In the genomic region with DNA sequence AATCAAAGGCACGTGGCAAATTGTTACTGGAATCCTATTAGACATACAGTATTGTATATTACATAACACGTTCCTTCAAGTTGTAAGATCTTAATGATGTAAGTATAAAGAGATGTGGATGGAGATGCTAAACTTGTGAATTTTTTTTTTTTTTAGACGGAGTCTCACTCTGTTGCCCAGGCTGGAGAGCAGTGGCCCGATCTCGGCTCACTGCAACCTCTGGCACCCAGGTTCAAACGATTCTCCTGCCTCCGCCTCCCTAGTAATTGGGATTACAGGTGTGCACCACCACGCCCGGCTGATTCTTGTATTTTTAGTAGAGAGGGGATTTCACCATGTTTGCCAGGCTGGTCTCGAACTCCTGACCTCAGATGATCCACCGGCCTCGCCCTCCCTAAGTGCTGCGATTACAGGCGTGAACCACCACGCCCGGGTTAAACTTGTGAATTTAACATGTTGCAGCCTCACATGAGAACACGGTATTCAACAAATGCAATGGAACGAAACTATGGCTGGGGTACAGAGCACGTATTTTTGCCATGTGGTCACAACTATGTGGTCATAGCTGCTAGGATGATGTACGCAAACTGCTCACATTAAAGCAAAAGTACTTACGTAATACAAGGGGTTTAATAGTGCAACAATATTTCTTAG, we compare ENCODE assay signal across 8 cellular contexts. TPM values are rescaled to one million over a fixed set of nuclear protein-coding genes. Genes with fewer than 3 reads are reported as not detected.
DNase-seq lines count a peak whose midpoint lies in the region; ATAC-seq and TF ChIP-seq lines count a peak whose summit lies in the region.

No MANE protein-coding gene starts in this region.

- no peak for TF ChIP-seq CTCF in AG10803 (conservative IDR thresholded peaks at IDR 0.05; ENCODE audit: low read length)
- TF ChIP-seq CTCF in activated B cell treated with CpG ODN at 0.5 μM for 24 hours (IDR thresholded peaks at IDR 0.05), result no peak
- no peak for TF ChIP-seq CTCF in coronary artery (IDR thresholded peaks at IDR 0.05)
- no peak for TF ChIP-seq CTCF in mucosa of descending colon (IDR thresholded peaks at IDR 0.05)
- TF ChIP-seq CTCF in tibial artery (IDR thresholded peaks at IDR 0.05), result no peak

- H3K27ac ChIP-seq in coronary artery, result peak overlapping the region; percentile 82 to 93
- H3K27ac ChIP-seq in tibial artery, result peak overlapping the region; percentile 86 to 95

- intact Hi-C loops in activated B cell treated with CpG ODN at 0.5 μM for 24 hours (cut with micrococcal nuclease), result loop anchor here (1.0 kb wide), 1 partner anchor 223 kb away; a partner anchor contains a TSS
- intact Hi-C loops in mucosa of descending colon (cut with DNase I, micrococcal nuclease), result no loop called here
- intact Hi-C loops in tibial artery (cut with DNase I; ENCODE audit: low total_unique reads), result no loop called here

- no peaks in the 10 kb centered on the region for H3K9me3 Mint-ChIP-seq in activated B cell treated with CpG ODN at 0.5 μM for 24 hours

- peak; percentile 54 for DNase-seq in AG10803 (ENCODE audit: low read depth)
- peak; percentile 23 for DNase-seq in activated B cell treated with CpG ODN at 0.5 μM for 24 hours
- no peak for DNase-seq in coronary artery (ENCODE audit: low spot score)
- DNase-seq in mucosa of descending colon, result peak; percentile 37 to 51 (median 38)
- DNase-seq in tibial artery, result peak in 1 of 2 donors; percentile 22
- no peak for DNase-seq in effector CD8-positive, alpha-beta T cell (lab: John Stamatoyannopoulos, UW)

- peak overlapping the region; percentile 95 for H3K4me3 Mint-ChIP-seq in activated B cell treated with CpG ODN at 0.5 μM for 24 hours

- CTCF ChIA-PET in activated B cell treated with CpG ODN at 0.5 μM for 24 hours (lab: Charles Lee), result no interaction called here

- H3K9me3 ChIP-seq in mucosa of descending colon, result no peaks in the 10 kb centered on the region
- no peaks in the 10 kb centered on the region for H3K9me3 ChIP-seq in tibial artery

- peaks cover 37% of the 10 kb centered on the region for H3K4me1 Mint-ChIP-seq in activated B cell treated with CpG ODN at 0.5 μM for 24 hours

- H3K27ac Mint-ChIP-seq in activated B cell treated with CpG ODN at 0.5 μM for 24 hours, result peak overlapping the region; percentile 100

- POLR2A ChIA-PET in activated B cell treated with CpG ODN at 0.5 μM for 24 hours (lab: Charles Lee), result interaction anchor here (0.5 to 1.9 kb wide), 12 partner anchors 9 to 1221 kb away, joined by 3 to 12 read pairs (median 4); a partner anchor contains a TSS

- H3K4me1 ChIP-seq in mucosa of descending colon (ENCODE audit: low read depth) (peaks cover 19% of the 10 kb centered on the region), tibial artery (peaks cover 0 to 33% (median 24%) of the 10 kb centered on the region in 4 donors)

- H3K36me3 ChIP-seq in mucosa of descending colon (ENCODE audit: low read depth) (no peaks in the 10 kb centered on the region), tibial artery (peaks cover 0 to 10% (median 7%) of the 10 kb centered on the region in 3 donors)

- H3K4me3 ChIP-seq in AG10803 (ENCODE audit: low read length) (peak overlapping the region; percentile 99), coronary artery (peak overlapping the region; percentile 94), mucosa of descending colon (no peak overlapping the region), tibial artery (peak overlapping the region; percentile 92 to 97)

- ATAC-seq in GM19035 (IDR thresholded peaks at IDR 0.05; ENCODE audit: unreplicated experiment) (peak; percentile 29), HG03442 (IDR thresholded peaks at IDR 0.05; ENCODE audit: unreplicated experiment) (peak; percentile 8), activated B cell treated with CpG ODN at 0.5 μM for 24 hours (ENCODE audit: low read depth) (peak; percentile 14), mucosa of descending colon (peak; percentile 34)

- no peaks in the 10 kb centered on the region for H3K27me3 Mint-ChIP-seq in activated B cell treated with CpG ODN at 0.5 μM for 24 hours

- H3K36me3 Mint-ChIP-seq in activated B cell treated with CpG ODN at 0.5 μM for 24 hours (ENCODE audit: low read depth), result peaks cover 28% of the 10 kb centered on the region

- no peaks in the 10 kb centered on the region for H3K27me3 ChIP-seq in tibial artery

RNA-seq across cellular contexts. Expression of a gene that starts 0.8 kb away (rescaled TPM):
- total RNA-seq in activated B cell treated with CpG ODN at 0.5 μM for 24 hours (38.7 and 49.1 TPM in 2 replicates), mucosa of descending colon (10 to 100 TPM; 23.7 to 33.5 (median 27.5) TPM)

RNA-seq across cellular contexts. Expression of a gene that starts 40.9 kb away (rescaled TPM):
- total RNA-seq in activated B cell treated with CpG ODN at 0.5 μM for 24 hours (not detected in 2 replicates), mucosa of descending colon (10 to 100 TPM; 20.2 to 31.2 (median 23.9) TPM)

RNA-seq across cellular contexts. Expression of a gene that starts 55.2 kb away (rescaled TPM):
- 25.9 and 29.5 TPM in 2 replicates for total RNA-seq in activated B cell treated with CpG ODN at 0.5 μM for 24 hours
- 10 to 100 TPM; 51.7 to 64.0 (median 61.7) TPM for total RNA-seq in mucosa of descending colon

Comparison
In these comparisons a context has a peak if more than half of its experiments do, and no peak if none do; other contexts are left out.
1. DNase-seq: peak in AG10803 (single experiment), activated B cell treated with CpG ODN at 0.5 μM for 24 hours (single experiment) and mucosa of descending colon (3 of 3); none in coronary artery (single experiment) and effector CD8-positive, alpha-beta T cell (single experiment).
2. RNA of a gene that starts 40.9 kb away (total RNA-seq): 20.2 to 31.2 TPM in mucosa of descending colon; not detected in activated B cell treated with CpG ODN at 0.5 μM for 24 hours; every median in the first group is over 10 times any median in the second.
3. Peak in every context shown above with its lines, with median percentiles within 50 percentile points of each other: ATAC-seq.